10 cellular contexts compared by ENCODE assay signal in genomic region chrX:46554942-46555341, GRCh38. TPM values are rescaled to one million over a fixed set of nuclear protein-coding genes. Genes with fewer than 3 reads are reported as not detected.
DNase-seq lines count a peak whose midpoint lies in the region; ATAC-seq, FAIRE-seq and TF ChIP-seq lines count a peak whose summit lies in the region.
"Had no signal": no experiment of that assay in that cellular context is flagged by ENCODE, and none has a peak within 500 bp of the region (broad histone marks: within the 10 kb centered on the region; RNA-seq: fewer than 3 reads in every experiment).

No MANE protein-coding gene starts in this region.

- H3K36me3 ChIP-seq in stomach, result no peaks in the 10 kb centered on the region

- DNase-seq in A549 (ENCODE audit: low read depth in 1 of 2, low spot score in 1 of 2), result peak in 1 of 2 experiments; percentile 36
- DNase-seq in GM12865 (ENCODE audit: low read depth), result peak; percentile 5
- no peak for DNase-seq in RCC 7860 (ENCODE audit: low spot score)
- DNase-seq in fibroblast of villous mesenchyme (ENCODE audit: low read depth), result peak; percentile 49
- no peak for DNase-seq in T-helper 2 cell
- DNase-seq in stomach, result no peak
- DNase-seq in SKM-1 (lab: John Stamatoyannopoulos, UW; ENCODE audit: unreplicated experiment), result no peak
- DNase-seq: left colon had no signal

- no peaks in the 10 kb centered on the region for H3K27me3 ChIP-seq in stomach

- TF ChIP-seq RAD21 in A549 (conservative IDR thresholded peaks at IDR 0.05 in 1 of 2, IDR thresholded peaks at IDR 0.05 in 1 of 2), result peak; percentile 69 to 75

- WGBS in A549 (ENCODE audit: missing lambda C conversion rate), result 27% methylated on average over 2 of the region's 2 CpGs
- 24 to 42% (median 41%) methylated on average over 2 of the region's 2 CpGs for WGBS in stomach, 5 donors

- no peak for TF ChIP-seq POLR2A in A549 (IDR thresholded peaks at IDR 0.05; ENCODE audit: low read length)
- no peak for TF ChIP-seq POLR2A in stomach (IDR thresholded peaks at IDR 0.05)

- CTCF ChIA-PET in A549 (lab: Yijun Ruan, JAX), result interaction anchor here (0.6 to 3.5 kb wide), 19 partner anchors 14 to 593 kb away, joined by 3 to 19 read pairs (median 4); no protein-coding TSS in a partner anchor

- FAIRE-seq in A549 (lab: Jason Lieb, UNC), result peak; percentile 95
- FAIRE-seq in RCC 7860 (lab: Jason Lieb, UNC), result peak; percentile 10

- no peak overlapping the region for H3K4me3 ChIP-seq in A549
- no peak overlapping the region for H3K4me3 ChIP-seq in GM12865 (ENCODE audit: low read depth, low read length)
- no peak overlapping the region for H3K4me3 ChIP-seq in fibroblast of villous mesenchyme (ENCODE audit: low read depth, low read length)
- H3K4me3 ChIP-seq in stomach, result no peak overlapping the region

- peak in 1 of 2 experiments; percentile 51; a peak in 1 of 6 replicates for ATAC-seq in A549
- ATAC-seq in HG02763 (IDR thresholded peaks at IDR 0.05; ENCODE audit: unreplicated experiment), result no peak
- ATAC-seq: left colon, WTC11 had no signal

- peaks cover 11% of the 10 kb centered on the region for H3K4me1 ChIP-seq in A549
- no peaks in the 10 kb centered on the region for H3K4me1 ChIP-seq in stomach

- POLR2A ChIA-PET in A549 (lab: Yijun Ruan, JAX), result interaction anchor here (0.7 kb wide), 2 partner anchors 82 to 238 kb away, joined by 4 to 7 read pairs; no protein-coding TSS in a partner anchor

- H3K9me3 ChIP-seq in A549 (no peaks in the 10 kb centered on the region), stomach (no peaks in the 10 kb centered on the region)

- intact Hi-C loops in stomach (cut with DNase I; ENCODE audit: low total_unique reads), result no loop called here

- no peak overlapping the region for H3K4me2 ChIP-seq in A549

- no peak for TF ChIP-seq EP300 in A549 (IDR thresholded peaks at IDR 0.05)
- TF ChIP-seq EP300 in stomach (IDR thresholded peaks at IDR 0.05), result no peak

- peak; percentile 58 for TF ChIP-seq CTCF in A549 (IDR thresholded peaks at IDR 0.05)
- no peak for TF ChIP-seq CTCF in GM12865 (IDR thresholded peaks at IDR 0.05; ENCODE audit: insufficient read depth, low read depth, low read length, missing control alignments)
- TF ChIP-seq CTCF in fibroblast of villous mesenchyme (IDR thresholded peaks at IDR 0.05; ENCODE audit: insufficient read depth, low read depth, low read length), result peak; percentile 27
- peak in 1 of 7 experiments; percentile 10 for TF ChIP-seq CTCF in stomach (IDR thresholded peaks at IDR 0.05)

- H3K27ac ChIP-seq in A549 (peak overlapping the region in 1 of 2 experiments; percentile 33; a peak in 1 of 6 replicates), stomach (no peak overlapping the region)

TF ChIP-seq in A549, 52 proteins besides CTCF, POLR2A, EP300 and RAD21:
- TF ChIP-seq CEBPB (IDR thresholded peaks at IDR 0.05), result peak; percentile 79 to 88
- peak; percentile 70; the same call in 2 of the 3 replicates for TF ChIP-seq SMC3 (IDR thresholded peaks at IDR 0.05)
- TF ChIP-seq RFX5 (IDR thresholded peaks at IDR 0.05), result no peak
- no peak for TF ChIP-seq ZNF302 (CRISPR knock-in tag; IDR thresholded peaks at IDR 0.05)
- TF ChIP-seq E2F6 (IDR thresholded peaks at IDR 0.05; ENCODE audit: borderline replicate concordance, low read depth), result no peak
- no peak for TF ChIP-seq GATA3 (IDR thresholded peaks at IDR 0.05; ENCODE audit: borderline replicate concordance)

RNA-seq across cellular contexts. Expression of gene ZNF674, which starts 9.7 kb away (rescaled TPM):
- polyA plus RNA-seq in A549 (2011; rRNA removed) (6.3 and 6.9 TPM in 2 replicates), A549 (2017; fragmentation: RNase III; extraction: RNeasy Plus Mini Kit Qiagen cat#74134 plus additional on column Dnase treatment) (2.2 to 3.1 TPM (median 2.6 TPM) in 3 replicates), stomach (under 1 TPM; 0.61 to 1.00 (median 0.65) TPM)
- 1.7 and 2.1 TPM in 2 replicates for polyA plus RNA-seq in A549 (2012; cell fraction: cytosol; rRNA removed)
- polyA plus RNA-seq in A549 (2012; cell fraction: nucleus; rRNA removed), result 2.0 and 2.9 TPM in 2 replicates
- polyA minus RNA-seq in A549 (2011; rRNA and poly(A)+ RNA removed), result 19.5 and 28.6 TPM in 2 replicates
- total RNA-seq in fibroblast of villous mesenchyme (4.2 and 7.3 TPM in 2 replicates), stomach (10 to 100 TPM in 2 of 5 donors, 1 to 10 TPM in 3; 1.8 to 14.0 (median 8.1) TPM)

RNA-seq across cellular contexts. Expression of gene CHST7, which starts 18.6 kb away (rescaled TPM):
- polyA plus RNA-seq in A549 (2011; rRNA removed), result 6.3 and 6.5 TPM in 2 replicates
- 9.9 and 17.3 TPM in 2 replicates for polyA plus RNA-seq in A549 (2012; cell fraction: cytosol; rRNA removed)
- 14.0 and 24.6 TPM in 2 replicates for polyA plus RNA-seq in A549 (2012; cell fraction: nucleus; rRNA removed)
- polyA plus RNA-seq in A549 (2017; fragmentation: RNase III; extraction: RNeasy Plus Mini Kit Qiagen cat#74134 plus additional on column Dnase treatment), result 15.3 to 20.8 TPM (median 18.8 TPM) in 3 replicates
- polyA minus RNA-seq in A549 (2011; rRNA and poly(A)+ RNA removed), result 2.7 and 3.9 TPM in 2 replicates
- 10.0 and 13.8 TPM in 2 replicates for total RNA-seq in fibroblast of villous mesenchyme
- 10 to 100 TPM in 1 of 5 donors, 1 to 10 TPM in 3, under 1 TPM in 1; 0.29 to 10.1 (median 1.8) TPM for total RNA-seq in stomach
- 1 to 10 TPM; 1.4 to 3.5 (median 2.4) TPM for polyA plus RNA-seq in stomach

Comparison
In these comparisons a context has a peak if more than half of its experiments do, and no peak if none do; other contexts are left out.
1. DNase-seq: peak in GM12865 (single experiment) and fibroblast of villous mesenchyme (single experiment); none in RCC 7860 (single experiment), T-helper 2 cell (0 of 5), stomach (single experiment) and SKM-1 (single experiment).